ENCODE assay signal across 14 cellular contexts in genomic region chr7:111018960-111019835, GRCh38.
A peak's percentile ranks its signal among the peaks of the same experiment; 100 is the strongest.
DNase-seq lines count a peak whose midpoint lies in the region; ATAC-seq and TF ChIP-seq lines count a peak whose summit lies in the region.
"Had no signal": no experiment of that assay in that cellular context is flagged by ENCODE, and none has a peak within 500 bp of the region (broad histone marks: within the 10 kb centered on the region; RNA-seq: fewer than 3 reads in every experiment).

No MANE protein-coding gene starts in this region.

- H3K36me3 ChIP-seq in CD4-positive, alpha-beta memory T cell (ENCODE audit: insufficient read depth, low read length) = no peaks in the 10 kb centered on the region
- H3K36me3 ChIP-seq in prostate gland (no peaks in the 10 kb centered on the region), brain microvascular endothelial cell (replicated peaks) (no peaks in the 10 kb centered on the region)

- ATAC-seq in activated T-cell treated with anti-CD3 and anti-CD28 coated beads, Interleukin-2, amount 50 U/mL, for 72 hours (replicated peaks in 1 of 2) = peak; percentile 31 to 34
- no peak for ATAC-seq in GM18867 (IDR thresholded peaks at IDR 0.05; ENCODE audit: unreplicated experiment)
- ATAC-seq: left ventricle myocardium superior had no signal

- peaks cover 21 to 43% (median 36%) of the 10 kb centered on the region in 4 donors for H3K4me1 Mint-ChIP-seq in CD4-positive, alpha-beta memory T cell
- H3K4me1 Mint-ChIP-seq in activated T-cell treated with anti-CD3 and anti-CD28 coated beads, Interleukin-2, amount 50 U/mL, for 72 hours (ENCODE audit: low read depth) = peaks cover 83% of the 10 kb centered on the region

- WGBS in prostate gland = 30% methylated on average over 3 of the region's 3 CpGs

- intact Hi-C loops in CD4-positive, alpha-beta memory T cell (cut with micrococcal nuclease) = no loop called here
- intact Hi-C loops in prostate gland (cut with DNase I) = no loop called here

- H3K27me3 ChIP-seq in CD4-positive, alpha-beta memory T cell (ENCODE audit: insufficient read depth, low read length) = no peaks in the 10 kb centered on the region
- no peaks in the 10 kb centered on the region for H3K27me3 ChIP-seq in prostate gland (replicated peaks; ENCODE audit: insufficient read depth)
- no peaks in the 10 kb centered on the region for H3K27me3 ChIP-seq in brain microvascular endothelial cell (replicated peaks)

- CTCF ChIA-PET in CD4-positive, alpha-beta memory T cell (lab: Charles Lee; ENCODE audit: partially characterized antibody) = no interaction called here

- peaks cover 0 to 2% (median 0%) of the 10 kb centered on the region in 8 donors for H3K9me3 Mint-ChIP-seq in CD4-positive, alpha-beta memory T cell
- H3K9me3 Mint-ChIP-seq in activated T-cell treated with anti-CD3 and anti-CD28 coated beads, Interleukin-2, amount 50 U/mL, for 72 hours = peaks cover 2 to 3% of the 10 kb centered on the region in 2 donors

- TF ChIP-seq CTCF in prostate gland (IDR thresholded peaks at IDR 0.05) (no peak), brain microvascular endothelial cell (IDR thresholded peaks at IDR 0.05; ENCODE audit: low read depth, low read length, missing control alignments) (no peak)

- H3K27me3 Mint-ChIP-seq in CD4-positive, alpha-beta memory T cell = no peaks in the 10 kb centered on the region
- H3K27me3 Mint-ChIP-seq in activated T-cell treated with anti-CD3 and anti-CD28 coated beads, Interleukin-2, amount 50 U/mL, for 72 hours (ENCODE audit: low read depth) = no peaks in the 10 kb centered on the region

- no peak overlapping the region for H3K27ac ChIP-seq in CD4-positive, alpha-beta memory T cell (ENCODE audit: low read depth, low read length)
- H3K27ac ChIP-seq in prostate gland (no peak overlapping the region), brain microvascular endothelial cell (no peak overlapping the region)

- in situ Hi-C loops in brain microvascular endothelial cell (cut with HindIII; ENCODE audit: low pct_ligation_motif_present, low sequenced_read_pairs) = no loop called here

- no peak for DNase-seq in CD4-positive, alpha-beta memory T cell
- DNase-seq in ELF-1 (ENCODE audit: low read depth, low spot score) (peak; percentile 15), medulla oblongata (ENCODE audit: extremely low spot score) (peak; percentile 34), prostate gland (ENCODE audit: low spot score) (no peak), brain microvascular endothelial cell (no peak), NCI-H82 treated with DMSO at 0.1 percent for 48 hours (lab: John Stamatoyannopoulos, UW; ENCODE audit: unreplicated experiment) (no peak)
- DNase-seq in activated T-cell treated with anti-CD3 and anti-CD28 coated beads, Interleukin-2, amount 50 U/mL, for 72 hours = no peak
- DNase-seq: activated CD8-positive, alpha-beta memory T cell treated with anti-CD3 and anti-CD28 coated beads for 24 hours; left ventricle myocardium superior; nucleus accumbens; OCI-M1; trophoblast cell had no signal

- no peaks in the 10 kb centered on the region for H3K9me3 ChIP-seq in CD4-positive, alpha-beta memory T cell (ENCODE audit: control insufficient read depth in 1 of 2, low read length in 2 of 2)
- no peaks in the 10 kb centered on the region for H3K9me3 ChIP-seq in prostate gland

- peak overlapping the region in 5 of 8 donors; percentile 0 to 82 (median 38) for H3K4me3 Mint-ChIP-seq in CD4-positive, alpha-beta memory T cell
- peak overlapping the region; percentile 9 to 51 for H3K4me3 Mint-ChIP-seq in activated T-cell treated with anti-CD3 and anti-CD28 coated beads, Interleukin-2, amount 50 U/mL, for 72 hours

- peaks cover 0 to 10% of the 10 kb centered on the region in 2 donors for H3K36me3 Mint-ChIP-seq in CD4-positive, alpha-beta memory T cell
- peaks cover 8 to 12% of the 10 kb centered on the region in 2 donors for H3K36me3 Mint-ChIP-seq in activated T-cell treated with anti-CD3 and anti-CD28 coated beads, Interleukin-2, amount 50 U/mL, for 72 hours (ENCODE audit: insufficient read depth in 2 of 2)

- no peak for TF ChIP-seq POLR2A in prostate gland (IDR thresholded peaks at IDR 0.05)

- H3K27ac Mint-ChIP-seq in CD4-positive, alpha-beta memory T cell = peak overlapping the region in 5 of 7 donors; percentile 13 to 65 (median 32)
- no peak overlapping the region for H3K27ac Mint-ChIP-seq in activated T-cell treated with anti-CD3 and anti-CD28 coated beads, Interleukin-2, amount 50 U/mL, for 72 hours

- no peak overlapping the region for H3K4me3 ChIP-seq in CD4-positive, alpha-beta memory T cell (ENCODE audit: low read length in 2 of 2)
- H3K4me3 ChIP-seq in prostate gland = no peak overlapping the region
- no peak overlapping the region for H3K4me3 ChIP-seq in brain microvascular endothelial cell (ENCODE audit: low read depth, low read length)
- H3K4me3 ChIP-seq: smooth muscle cell had no signal

- peaks cover 41% of the 10 kb centered on the region for H3K4me1 ChIP-seq in CD4-positive, alpha-beta memory T cell (ENCODE audit: insufficient read depth, low read length)
- no peaks in the 10 kb centered on the region for H3K4me1 ChIP-seq in prostate gland (replicated peaks)

- POLR2A ChIA-PET in CD4-positive, alpha-beta memory T cell (lab: Charles Lee; ENCODE audit: partially characterized antibody) = no interaction called here

Comparison
In these comparisons a context has a peak if more than half of its experiments do, and no peak if none do; other contexts are left out.
1. DNase-seq: peak in ELF-1 (single experiment) and medulla oblongata (single experiment); none in CD4-positive, alpha-beta memory T cell (0 of 5), activated T-cell treated with anti-CD3 and anti-CD28 coated beads, Interleukin-2, amount 50 U/mL, for 72 hours (0 of 2), prostate gland (single experiment), brain microvascular endothelial cell (single experiment) and NCI-H82 treated with DMSO at 0.1 percent for 48 hours (single experiment).